ENCODE assay signal across 15 cellular contexts in genomic region chr4:184016742-184017668, GRCh38.
DNase-seq lines count a peak whose midpoint lies in the region; TF ChIP-seq lines count a peak whose summit lies in the region.
"Had no signal": no experiment of that assay in that cellular context is flagged by ENCODE, and none has a peak within 500 bp of the region (broad histone marks: within the 10 kb centered on the region; RNA-seq: fewer than 3 reads in every experiment).

No MANE protein-coding gene starts in this region.

- H3K4me1 ChIP-seq in SK-N-SH (ENCODE audit: control insufficient read depth in 1 of 2, insufficient read depth in 2 of 2, low read depth in 1 of 2, low read length in 1 of 2): peaks cover 0 to 50% of the 10 kb centered on the region in 2 experiments; a peak in 2 of 4 replicates
- peaks cover 0 to under 1% of the 10 kb centered on the region in 2 donors for H3K4me1 ChIP-seq in muscle layer of duodenum (ENCODE audit: control insufficient read depth in 1 of 2, insufficient read depth in 2 of 2, low read length in 2 of 2)
- H3K4me1 ChIP-seq in transverse colon: no peaks in the 10 kb centered on the region

- H3F3A ChIP-seq in SK-N-SH (replicated peaks; ENCODE audit: insufficient read depth): no peaks in the 10 kb centered on the region

- intact Hi-C loops in transverse colon (cut with DNase I; ENCODE audit: low total_unique reads): no loop called here

- H2AFZ ChIP-seq in SK-N-SH (ENCODE audit: low read depth): no peak overlapping the region

- no peak overlapping the region for H3K27ac Mint-ChIP-seq in T-helper 2 cell treated with Interferon-gamma antibody and Interleukin-4, amounts not matched to agents 5 μg/mL and 100 μg/mL, for 36 hours
- H3K27ac Mint-ChIP-seq: activated CD4-positive, alpha-beta T cell treated with anti-CD3 and anti-CD28 coated beads, Interleukin-2, amount 10 ng/mL, durations not matched to agents 24 days and 14 days; naive thymus-derived CD8-positive, alpha-beta T cell; stimulated activated naive CD8-positive, alpha-beta T cell treated with anti-CD3 and anti-CD28 coated beads, Interleukin-15, amount 100 ng/mL, for 72 hours had no signal

- CTCF ChIA-PET in SK-N-SH (lab: Yijun Ruan, JAX): interaction anchor here (0.9 to 1.6 kb wide), 5 partner anchors 47 to 151 kb away, joined by 3 to 8 read pairs (median 3); no protein-coding TSS in a partner anchor

- H4K20me1 ChIP-seq in SK-N-SH (ENCODE audit: insufficient read depth): no peaks in the 10 kb centered on the region

- no peaks in the 10 kb centered on the region for H3K9me3 ChIP-seq in SK-N-SH
- no peaks in the 10 kb centered on the region for H3K9me3 ChIP-seq in muscle layer of duodenum (ENCODE audit: control insufficient read depth in 1 of 2, low read length in 2 of 2)
- H3K9me3 ChIP-seq in transverse colon: no peaks in the 10 kb centered on the region
- H3K9me3 ChIP-seq: heart left ventricle had no signal

- POLR2A ChIA-PET in SK-N-SH (lab: Yijun Ruan, JAX): interaction anchor here (1.3 to 2.0 kb wide), 3 partner anchors 57 to 110 kb away, joined by 5 to 8 read pairs (median 7); no protein-coding TSS in a partner anchor

- no peak overlapping the region for H3K4me3 Mint-ChIP-seq in T-helper 2 cell treated with Interferon-gamma antibody and Interleukin-4, amounts not matched to agents 5 μg/mL and 100 μg/mL, for 36 hours
- H3K4me3 Mint-ChIP-seq: activated CD4-positive, alpha-beta T cell treated with anti-CD3 and anti-CD28 coated beads, Interleukin-2, amount 10 ng/mL, durations not matched to agents 24 days and 14 days; naive thymus-derived CD8-positive, alpha-beta T cell; stimulated activated naive CD8-positive, alpha-beta T cell treated with anti-CD3 and anti-CD28 coated beads, Interleukin-15, amount 100 ng/mL, for 72 hours had no signal

- no peaks in the 10 kb centered on the region for H3K79me2 ChIP-seq in SK-N-SH (ENCODE audit: insufficient read depth)

- peaks cover 8% of the 10 kb centered on the region for H3K4me1 Mint-ChIP-seq in T-helper 2 cell treated with Interferon-gamma antibody and Interleukin-4, amounts not matched to agents 5 μg/mL and 100 μg/mL, for 36 hours (ENCODE audit: low read depth)
- H3K4me1 Mint-ChIP-seq: naive thymus-derived CD8-positive, alpha-beta T cell had no signal

- H3K27me3 ChIP-seq in SK-N-SH (ENCODE audit: insufficient read depth) (no peaks in the 10 kb centered on the region), muscle layer of duodenum (ENCODE audit: low read depth, low read length) (no peaks in the 10 kb centered on the region), transverse colon (no peaks in the 10 kb centered on the region)
- H3K27me3 ChIP-seq: heart left ventricle had no signal

- peaks cover 0 to 2% of the 10 kb centered on the region in 2 experiments for H3K36me3 ChIP-seq in SK-N-SH (replicated peaks in 1 of 2; ENCODE audit: control insufficient read depth in 1 of 2, insufficient read depth in 2 of 2, low read length in 1 of 2)
- H3K36me3 ChIP-seq in muscle layer of duodenum (ENCODE audit: control insufficient read depth in 1 of 2, insufficient read depth in 2 of 2, low read length in 2 of 2): no peaks in the 10 kb centered on the region
- no peaks in the 10 kb centered on the region for H3K36me3 ChIP-seq in transverse colon

- DNase-seq in SK-N-SH (peak; percentile 71), fibroblast of villous mesenchyme (ENCODE audit: low read depth) (peak; percentile 64), transverse colon (no peak), dermis blood vessel endothelial cell (no peak), DMS153 treated with DMSO at 0.1 percent for 48 hours (lab: John Stamatoyannopoulos, UW; ENCODE audit: unreplicated experiment) (no peak)
- no peak for DNase-seq in T-helper 2 cell treated with Interferon-gamma antibody and Interleukin-4, amounts not matched to agents 5 μg/mL and 100 μg/mL, for 36 hours (ENCODE audit: low spot score)
- DNase-seq: activated CD4-positive, alpha-beta T cell treated with anti-CD3 and anti-CD28 coated beads, Interleukin-2, amount 10 ng/mL, durations not matched to agents 24 days and 14 days; activated effector memory CD4-positive, alpha-beta T cell treated with anti-CD3 and anti-CD28 coated beads, Interleukin-2, amount 50 U/mL, for 16 hours; heart left ventricle; naive thymus-derived CD8-positive, alpha-beta T cell; NCI-H1105; NCI-H524; stimulated activated CD4-positive, alpha-beta T cell treated with anti-CD3 and anti-CD28 coated beads, Interleukin-2, amount 100 ng/mL, for 48 hours; stimulated activated naive CD8-positive, alpha-beta T cell treated with anti-CD3 and anti-CD28 coated beads, Interleukin-15, amount 100 ng/mL, for 72 hours had no signal

- TF ChIP-seq POLR2A in transverse colon (IDR thresholded peaks at IDR 0.05): no peak

- H3K4me3 ChIP-seq in SK-N-SH (ENCODE audit: low read depth in 2 of 2, low read length in 1 of 2) (no peak overlapping the region), fibroblast of villous mesenchyme (ENCODE audit: low read depth, low read length) (no peak overlapping the region), muscle layer of duodenum (ENCODE audit: low read depth in 1 of 2, low read length in 2 of 2) (peak overlapping the region; percentile 22 to 32), transverse colon (no peak overlapping the region)

- peaks cover 1% of the 10 kb centered on the region for H3K27me3 Mint-ChIP-seq in T-helper 2 cell treated with Interferon-gamma antibody and Interleukin-4, amounts not matched to agents 5 μg/mL and 100 μg/mL, for 36 hours (ENCODE audit: low read depth)

- no peaks in the 10 kb centered on the region for H3K9me2 ChIP-seq in SK-N-SH

- no peak; the same call in 1 of the 2 replicates for TF ChIP-seq RAD21 in SK-N-SH (IDR thresholded peaks at IDR 0.05; ENCODE audit: low read length)

- H3K4me2 ChIP-seq in SK-N-SH: no peak overlapping the region; the same call in 1 of the 2 replicates

- TF ChIP-seq CTCF in SK-N-SH (IDR thresholded peaks at IDR 0.05) (no peak), fibroblast of villous mesenchyme (IDR thresholded peaks at IDR 0.05; ENCODE audit: insufficient read depth, low read depth, low read length) (no peak), transverse colon (IDR thresholded peaks at IDR 0.05) (no peak)

- H3K36me3 Mint-ChIP-seq in T-helper 2 cell treated with Interferon-gamma antibody and Interleukin-4, amounts not matched to agents 5 μg/mL and 100 μg/mL, for 36 hours (ENCODE audit: low read depth): no peaks in the 10 kb centered on the region
- H3K36me3 Mint-ChIP-seq: naive thymus-derived CD8-positive, alpha-beta T cell had no signal

- no peak overlapping the region for H3K9ac ChIP-seq in SK-N-SH

- 34% methylated on average over 20 of the region's 20 CpGs for WGBS in SK-N-SH (ENCODE audit: low lambda C conversion rate)
- WGBS in transverse colon (ENCODE audit: low coverage in 1 of 2), 2 donors: 69 to 70% methylated on average over 15 to 20 of the region's 20 CpGs

- peak in 1 of 2 experiments; percentile 88; a peak in 2 of 4 replicates for TF ChIP-seq EP300 in SK-N-SH (IDR thresholded peaks at IDR 0.05; ENCODE audit: borderline replicate concordance in 1 of 2, low read depth in 1 of 2, low read length in 1 of 2)
- TF ChIP-seq EP300 in transverse colon (IDR thresholded peaks at IDR 0.05; ENCODE audit: low read depth): no peak

- H3K9me3 Mint-ChIP-seq in T-helper 2 cell treated with Interferon-gamma antibody and Interleukin-4, amounts not matched to agents 5 μg/mL and 100 μg/mL, for 36 hours: no peaks in the 10 kb centered on the region
- H3K9me3 Mint-ChIP-seq: activated CD4-positive, alpha-beta T cell treated with anti-CD3 and anti-CD28 coated beads, Interleukin-2, amount 10 ng/mL, durations not matched to agents 24 days and 14 days; naive thymus-derived CD8-positive, alpha-beta T cell; stimulated activated naive CD8-positive, alpha-beta T cell treated with anti-CD3 and anti-CD28 coated beads, Interleukin-15, amount 100 ng/mL, for 72 hours had no signal

- in situ Hi-C loops in transverse colon (cut with MboI; ENCODE audit: low pct_ligation_motif_present in 1 of 4, low pct_unique_long_range_greater_than_20kb in 1 of 4, low sequenced_read_pairs in 3 of 4): no loop called here

- H3K27ac ChIP-seq in SK-N-SH (ENCODE audit: low read depth in 2 of 2, low read length in 1 of 2): peak overlapping the region in 1 of 2 experiments; percentile 99; a peak in 2 of 4 replicates
- H3K27ac ChIP-seq in muscle layer of duodenum (ENCODE audit: low read length): no peak overlapping the region
- H3K27ac ChIP-seq in transverse colon: peak overlapping the region; percentile 9 to 49 (median 38)
- H3K27ac ChIP-seq: heart left ventricle had no signal

TF ChIP-seq in SK-N-SH, 30 proteins besides CTCF, POLR2A, EP300 and RAD21 (continues in another document):
- TF ChIP-seq FOSL2 (IDR thresholded peaks at IDR 0.05; ENCODE audit: borderline replicate concordance, low read depth) (no peak), FOXJ3 (CRISPR knock-in tag; IDR thresholded peaks at IDR 0.05) (no peak), ELF1 (IDR thresholded peaks at IDR 0.05) (no peak), EZH2phosphoT487 (IDR thresholded peaks at IDR 0.05; ENCODE audit: borderline replicate concordance, low read depth) (no peak), RFX5 (IDR thresholded peaks at IDR 0.05; ENCODE audit: low read length) (no peak), USF1 (IDR thresholded peaks at IDR 0.05; ENCODE audit: borderline replicate concordance, low read depth) (no peak), ZBTB33 (IDR thresholded peaks at IDR 0.05; ENCODE audit: borderline replicate concordance, low read depth) (no peak), GATA2 (CRISPR knock-in tag; IDR thresholded peaks at IDR 0.05) (peak; percentile 72)

Comparison
In these comparisons a context has a peak if more than half of its experiments do, and no peak if none do; other contexts are left out.
1. DNase-seq: peak in SK-N-SH (single experiment) and fibroblast of villous mesenchyme (single experiment); none in transverse colon (single experiment), dermis blood vessel endothelial cell (single experiment), DMS153 treated with DMSO at 0.1 percent for 48 hours (single experiment) and T-helper 2 cell treated with Interferon-gamma antibody and Interleukin-4, amounts not matched to agents 5 μg/mL and 100 μg/mL, for 36 hours (single experiment).
2. H3K4me3 ChIP-seq: peak in muscle layer of duodenum (2 of 2); none in SK-N-SH (0 of 2), fibroblast of villous mesenchyme (single experiment) and transverse colon (0 of 4).